8 cellular contexts compared by ENCODE assay signal in the genomic region with DNA sequence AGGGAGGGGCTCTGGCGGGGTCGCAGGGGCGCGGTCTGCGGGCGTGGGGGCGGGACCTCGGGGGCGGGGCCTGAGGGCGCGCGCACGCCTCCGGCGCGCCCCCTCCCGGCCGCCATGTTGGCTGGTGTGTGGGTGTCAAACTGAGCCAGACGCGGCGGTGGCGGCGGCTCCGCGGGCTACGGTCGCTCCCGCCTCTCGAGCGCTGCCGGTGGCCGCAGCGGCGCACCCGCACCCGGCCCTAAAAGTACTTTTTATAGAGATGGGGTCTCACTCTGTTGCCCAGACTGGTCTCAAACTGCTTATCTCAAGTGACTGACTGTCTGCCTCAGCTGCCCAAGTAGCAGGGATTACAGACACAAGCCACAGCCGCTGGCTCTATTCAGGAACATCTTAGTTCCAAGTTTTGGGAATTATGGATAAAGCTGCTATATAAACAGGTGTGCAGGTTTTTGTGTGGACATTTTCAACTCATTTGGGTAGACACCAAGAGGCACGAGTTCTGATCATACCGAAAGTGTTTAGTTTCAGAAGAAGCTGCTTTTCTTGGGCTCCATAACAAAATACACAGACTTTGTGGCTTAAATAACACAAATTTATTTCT. TPM values are rescaled to one million over a fixed set of nuclear protein-coding genes. Genes with fewer than 3 reads are reported as not detected.
DNase-seq lines count a peak whose midpoint lies in the region; ATAC-seq and TF ChIP-seq lines count a peak whose summit lies in the region.
"Not testable (repeated sequence)": the region's sequence is repeated elsewhere in the genome, so short reads cannot be mapped to it uniquely, and the experiment has no call there.

No MANE protein-coding gene starts in this region.

- H3K27me3 Mint-ChIP-seq in stimulated activated naive CD8-positive, alpha-beta T cell treated with anti-CD3 and anti-CD28 coated beads, Interleukin-15, amount 100 ng/mL, for 72 hours, result not testable (repeated sequence)

- not testable (repeated sequence) for H3K9me3 Mint-ChIP-seq in stimulated activated naive CD8-positive, alpha-beta T cell treated with anti-CD3 and anti-CD28 coated beads, Interleukin-15, amount 100 ng/mL, for 72 hours

- not testable (repeated sequence) for H3K36me3 ChIP-seq in ovary

- not testable (repeated sequence) for H3K9me3 ChIP-seq in ovary

- peak overlapping the region; percentile 63 to 78 for H3K4me3 Mint-ChIP-seq in stimulated activated naive CD8-positive, alpha-beta T cell treated with anti-CD3 and anti-CD28 coated beads, Interleukin-15, amount 100 ng/mL, for 72 hours

- in situ Hi-C loops in astrocyte of the cerebellum (cut with HindIII; ENCODE audit: low sequenced_read_pairs), result not testable (repeated sequence)

- intact Hi-C loops in left cardiac atrium (cut with DNase I); ovary (cut with DNase I): not testable (repeated sequence)

- H3K4me1 Mint-ChIP-seq in stimulated activated naive CD8-positive, alpha-beta T cell treated with anti-CD3 and anti-CD28 coated beads, Interleukin-15, amount 100 ng/mL, for 72 hours, result not testable (repeated sequence)

- H3K4me3 ChIP-seq in WI38 (ENCODE audit: low read depth, low read length), result peak overlapping the region; percentile 48
- peak overlapping the region; percentile 19 for H3K4me3 ChIP-seq in astrocyte of the cerebellum (ENCODE audit: low read depth, low read length)
- H3K4me3 ChIP-seq in ovary, result peak overlapping the region; percentile 36

- TF ChIP-seq CTCF in GM10248 (IDR thresholded peaks at IDR 0.05; ENCODE audit: control extremely low read depth, extremely low read depth, low read depth, missing control alignments) (peak; percentile 24), ovary (IDR thresholded peaks at IDR 0.05) (peak in 2 of 3 donors; percentile 62 to 68)
- not testable (repeated sequence) for TF ChIP-seq CTCF in WI38 (IDR thresholded peaks at IDR 0.05; ENCODE audit: low read depth, low read length); astrocyte of the cerebellum (IDR thresholded peaks at IDR 0.05; ENCODE audit: low read depth, low read length, missing control alignments)

- ATAC-seq in GM21723 (IDR thresholded peaks at IDR 0.05; ENCODE audit: unreplicated experiment), result peak; percentile 73
- ATAC-seq in left cardiac atrium, result peak; percentile 97
- peak; percentile 78 for ATAC-seq in stimulated activated naive CD8-positive, alpha-beta T cell treated with anti-CD3 and anti-CD28 coated beads, Interleukin-15, amount 100 ng/mL, for 72 hours

- TF ChIP-seq POLR2A in ovary (IDR thresholded peaks at IDR 0.05), result peak; percentile 93

- POLR2A ChIA-PET in GM10248 (lab: Yijun Ruan, JAX), result interaction anchor here (0.5 to 0.7 kb wide), 3 partner anchors 156 to 709 kb away, joined by 3 read pairs; no protein-coding TSS in a partner anchor

- TF ChIP-seq EP300 in ovary (IDR thresholded peaks at IDR 0.05), result not testable (repeated sequence)

- WGBS in ovary, 3 donors, result 0% methylated on average over 7 to 39 of the region's 39 CpGs

- CTCF ChIA-PET in GM10248 (lab: Yijun Ruan, JAX), result not testable (repeated sequence)

- H3K27ac ChIP-seq in ovary, result peak overlapping the region; percentile 75 to 78

- H3K27me3 ChIP-seq in ovary, result not testable (repeated sequence)

- H3K27ac Mint-ChIP-seq in stimulated activated naive CD8-positive, alpha-beta T cell treated with anti-CD3 and anti-CD28 coated beads, Interleukin-15, amount 100 ng/mL, for 72 hours, result peak overlapping the region in 1 of 2 donors; percentile 100

- not testable (repeated sequence) for H3K4me1 ChIP-seq in ovary (ENCODE audit: insufficient read depth)

- not testable (repeated sequence) for DNase-seq in GM10248 (ENCODE audit: extremely low spot score); astrocyte of the cerebellum (ENCODE audit: low read depth)
- peak; percentile 13 for DNase-seq in HK-2 (ENCODE audit: unreplicated experiment)
- DNase-seq in left cardiac atrium, result peak; percentile 82
- peak; percentile 76 to 86 (median 80) for DNase-seq in ovary
- DNase-seq in stimulated activated naive CD8-positive, alpha-beta T cell treated with anti-CD3 and anti-CD28 coated beads, Interleukin-15, amount 100 ng/mL, for 72 hours, result peak; percentile 56 to 58

RNA-seq across cellular contexts. Expression of gene GRAPL, which starts 16.2 kb away (rescaled TPM):
- total RNA-seq in left cardiac atrium (1 to 10 TPM; 1.0 to 2.8 TPM), ovary (1 to 10 TPM in 5 of 7 donors, under 1 TPM in 1, not detected in 1; 0.76 to 5.1 (median 1.8) TPM)
- 1 to 10 TPM; 1.0 to 3.6 TPM for polyA plus RNA-seq in ovary
